In the genomic region with DNA sequence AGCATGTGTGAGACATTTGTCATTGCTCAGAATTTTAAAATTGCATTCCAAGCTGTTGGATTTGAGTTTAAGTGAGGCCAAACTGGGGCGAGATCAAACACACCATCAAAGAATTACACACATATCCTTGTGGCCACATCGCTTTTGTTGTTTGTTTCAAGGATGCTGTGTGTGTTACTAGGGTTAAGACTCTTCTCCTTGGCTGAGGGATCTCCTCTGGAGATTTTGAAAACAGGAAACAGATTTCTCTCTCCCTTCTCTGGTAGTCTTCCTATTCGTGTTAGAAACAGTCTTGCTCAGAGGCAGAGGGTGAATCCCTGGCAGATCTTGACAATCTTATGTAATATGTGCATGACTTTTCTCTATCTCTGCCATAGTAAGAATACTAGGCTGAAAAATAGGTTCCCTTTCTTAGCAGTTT, we compare ENCODE assay signal across 14 cellular contexts.
DNase-seq lines count a peak whose midpoint lies in the region; ATAC-seq, FAIRE-seq and TF ChIP-seq lines count a peak whose summit lies in the region.
"Had no signal": no experiment of that assay in that cellular context is flagged by ENCODE, and none has a peak within 500 bp of the region (broad histone marks: within the 10 kb centered on the region; RNA-seq: fewer than 3 reads in every experiment).

No MANE protein-coding gene starts in this region.

- no peaks in the 10 kb centered on the region for H3K9me3 ChIP-seq in endothelial cell of umbilical vein (replicated peaks; ENCODE audit: control insufficient read depth, insufficient read depth, low read length)

- FAIRE-seq in endothelial cell of umbilical vein (lab: Jason Lieb, UNC), result no peak
- FAIRE-seq: A204.1 had no signal

- H3K4me2 ChIP-seq in endothelial cell of umbilical vein (ENCODE audit: insufficient read depth, low read length), result no peak overlapping the region

- no peaks in the 10 kb centered on the region for H3K27me3 Mint-ChIP-seq in activated CD4-positive, alpha-beta T cell treated with anti-CD3 and anti-CD28 coated beads, Interleukin-2, amount 10 ng/mL, durations not matched to agents 24 days and 14 days
- no peaks in the 10 kb centered on the region for H3K27me3 Mint-ChIP-seq in activated CD4-positive, alpha-beta T cell treated with anti-CD3 and anti-CD28 coated beads for 36 hours
- H3K27me3 Mint-ChIP-seq: stimulated activated naive B cell treated with anti-CD40 and anti-IgM and Interleukin-4, amounts not matched to agents 10 μg/mL and 1 μg/mL and 100 μg/mL, for 72 hours had no signal

- H2AFZ ChIP-seq in endothelial cell of umbilical vein (ENCODE audit: low read depth, low read length), result no peak overlapping the region

- peaks cover 55% of the 10 kb centered on the region for H3K36me3 Mint-ChIP-seq in activated CD4-positive, alpha-beta T cell treated with anti-CD3 and anti-CD28 coated beads, Interleukin-2, amount 10 ng/mL, durations not matched to agents 24 days and 14 days (ENCODE audit: low read depth)
- H3K36me3 Mint-ChIP-seq in activated CD4-positive, alpha-beta T cell treated with anti-CD3 and anti-CD28 coated beads for 36 hours (ENCODE audit: low read depth), result peaks cover 42% of the 10 kb centered on the region

- H3K4me3 ChIP-seq in endothelial cell of umbilical vein (replicated peaks in 1 of 3; ENCODE audit: insufficient read depth in 1 of 3, low read depth in 1 of 3, low read length in 3 of 3), result no peak overlapping the region

- dilution Hi-C loops in endothelial cell of umbilical vein (cut with MboI; ENCODE audit: extremely low pct_ligation_motif_present, low sequenced_read_pairs), result no loop called here

- ATAC-seq in activated CD4-positive, alpha-beta T cell treated with anti-CD3 and anti-CD28 coated beads for 36 hours, result no peak
- ATAC-seq in GM21526 (IDR thresholded peaks at IDR 0.05; ENCODE audit: low FRiP score, unreplicated experiment), result no peak
- ATAC-seq in HG03432 (IDR thresholded peaks at IDR 0.05; ENCODE audit: unreplicated experiment), result no peak
- ATAC-seq: stimulated activated naive B cell treated with anti-CD40 and anti-IgM and Interleukin-4, amounts not matched to agents 10 μg/mL and 1 μg/mL and 100 μg/mL, for 72 hours had no signal

- no peaks in the 10 kb centered on the region for H3K27me3 ChIP-seq in endothelial cell of umbilical vein (ENCODE audit: control insufficient read depth in 2 of 2, insufficient read depth in 2 of 2, low read length in 2 of 2)

- no peak for TF ChIP-seq CTCF in endothelial cell of umbilical vein (IDR thresholded peaks at IDR 0.05; ENCODE audit: extremely low read depth in 1 of 2, insufficient read depth in 1 of 2, low read depth in 1 of 2, low read length in 2 of 2)

- H3K9me3 Mint-ChIP-seq in activated CD4-positive, alpha-beta T cell treated with anti-CD3 and anti-CD28 coated beads, Interleukin-2, amount 10 ng/mL, durations not matched to agents 24 days and 14 days, result no peaks in the 10 kb centered on the region
- H3K9me3 Mint-ChIP-seq in activated CD4-positive, alpha-beta T cell treated with anti-CD3 and anti-CD28 coated beads for 36 hours (ENCODE audit: low read depth), result no peaks in the 10 kb centered on the region
- H3K9me3 Mint-ChIP-seq: neural crest cell; stimulated activated naive B cell treated with anti-CD40 and anti-IgM and Interleukin-4, amounts not matched to agents 10 μg/mL and 1 μg/mL and 100 μg/mL, for 72 hours had no signal

- H3K79me2 ChIP-seq in endothelial cell of umbilical vein (ENCODE audit: control insufficient read depth, insufficient read depth, low read length), result no peaks in the 10 kb centered on the region

- DNase-seq in activated CD4-positive, alpha-beta T cell treated with anti-CD3 and anti-CD28 coated beads, Interleukin-2, amount 10 ng/mL, durations not matched to agents 24 days and 14 days, result peak; percentile 47
- DNase-seq in activated CD4-positive, alpha-beta T cell treated with anti-CD3 and anti-CD28 coated beads for 36 hours, result no peak
- DNase-seq in SW480 (ENCODE audit: low spot score) (peak; percentile 63), endothelial cell of umbilical vein (ENCODE audit: low read depth, low spot score) (peak; percentile 25), pulmonary artery endothelial cell (ENCODE audit: low read depth, low spot score) (peak; percentile 24), DMS153 (lab: John Stamatoyannopoulos, UW) (no peak)
- DNase-seq: effector memory CD4-positive, alpha-beta T cell; NCI-H2081 treated with DMSO at 0.1 percent for 48 hours; stimulated activated naive B cell treated with anti-CD40 and anti-IgM and Interleukin-4, amounts not matched to agents 10 μg/mL and 1 μg/mL and 100 μg/mL, for 72 hours had no signal

- POLR2A ChIA-PET in activated CD4-positive, alpha-beta T cell treated with anti-CD3 and anti-CD28 coated beads for 36 hours (lab: Charles Lee), result no interaction called here
- POLR2A ChIA-PET in endothelial cell of umbilical vein (lab: Charles Lee), result no interaction called here

- peak overlapping the region; percentile 30 for H3K27ac Mint-ChIP-seq in activated CD4-positive, alpha-beta T cell treated with anti-CD3 and anti-CD28 coated beads, Interleukin-2, amount 10 ng/mL, durations not matched to agents 24 days and 14 days
- H3K27ac Mint-ChIP-seq in activated CD4-positive, alpha-beta T cell treated with anti-CD3 and anti-CD28 coated beads for 36 hours, result no peak overlapping the region

- H3K36me3 ChIP-seq in endothelial cell of umbilical vein (ENCODE audit: control insufficient read depth in 2 of 2, extremely low read depth in 1 of 2, insufficient read depth in 2 of 2, low read length in 2 of 2), result peaks cover 9 to 16% of the 10 kb centered on the region in 2 experiments

- no peak overlapping the region for H3K4me3 Mint-ChIP-seq in activated CD4-positive, alpha-beta T cell treated with anti-CD3 and anti-CD28 coated beads, Interleukin-2, amount 10 ng/mL, durations not matched to agents 24 days and 14 days
- no peak overlapping the region for H3K4me3 Mint-ChIP-seq in activated CD4-positive, alpha-beta T cell treated with anti-CD3 and anti-CD28 coated beads for 36 hours
- H3K4me3 Mint-ChIP-seq: neural crest cell; stimulated activated naive B cell treated with anti-CD40 and anti-IgM and Interleukin-4, amounts not matched to agents 10 μg/mL and 1 μg/mL and 100 μg/mL, for 72 hours had no signal

- TF ChIP-seq POLR2A in endothelial cell of umbilical vein (IDR thresholded peaks at IDR 0.05; ENCODE audit: low read depth, low read length), result no peak

- no peak overlapping the region for H3K9ac ChIP-seq in endothelial cell of umbilical vein (replicated peaks; ENCODE audit: extremely low read depth, insufficient read depth, low read length)

- no peak overlapping the region for H3K27ac ChIP-seq in endothelial cell of umbilical vein (ENCODE audit: insufficient read depth, low read depth, low read length)
- H3K27ac ChIP-seq: VCaP had no signal

- no peaks in the 10 kb centered on the region for H4K20me1 ChIP-seq in endothelial cell of umbilical vein (replicated peaks; ENCODE audit: control insufficient read depth, extremely low read depth, insufficient read depth, low read length)

- peaks cover 22% of the 10 kb centered on the region for H3K4me1 Mint-ChIP-seq in activated CD4-positive, alpha-beta T cell treated with anti-CD3 and anti-CD28 coated beads, Interleukin-2, amount 10 ng/mL, durations not matched to agents 24 days and 14 days
- H3K4me1 Mint-ChIP-seq in activated CD4-positive, alpha-beta T cell treated with anti-CD3 and anti-CD28 coated beads for 36 hours, result peaks cover 38% of the 10 kb centered on the region

- CTCF ChIA-PET in activated CD4-positive, alpha-beta T cell treated with anti-CD3 and anti-CD28 coated beads for 36 hours (lab: Charles Lee), result interaction anchor here (0.6 to 1.1 kb wide), 2 partner anchors 11 to 138 kb away, joined by 3 read pairs; no protein-coding TSS in a partner anchor
- CTCF ChIA-PET in endothelial cell of umbilical vein (lab: Charles Lee), result no interaction called here

- H3K4me1 ChIP-seq in endothelial cell of umbilical vein (ENCODE audit: control insufficient read depth, extremely low read depth, insufficient read depth, low read length), result peaks cover 8% of the 10 kb centered on the region

- intact Hi-C loops in activated CD4-positive, alpha-beta T cell treated with anti-CD3 and anti-CD28 coated beads, Interleukin-2, amount 10 ng/mL, durations not matched to agents 24 days and 14 days (cut with micrococcal nuclease), result no loop called here
- intact Hi-C loops in activated CD4-positive, alpha-beta T cell treated with anti-CD3 and anti-CD28 coated beads for 36 hours (cut with DNase I, micrococcal nuclease), result no loop called here
- intact Hi-C loops in endothelial cell of umbilical vein (cut with micrococcal nuclease), result loop anchor here (10.0 kb wide), 1 partner anchor 424 kb away; a partner anchor contains a TSS

- H3K9me1 ChIP-seq in endothelial cell of umbilical vein (replicated peaks; ENCODE audit: control insufficient read depth, extremely low read depth, insufficient read depth, low read length), result no peaks in the 10 kb centered on the region

- BruUV-seq in endothelial cell of umbilical vein (replicated peaks; lab: Mats Ljungman, UMichigan), result no TSS peak

TF ChIP-seq in endothelial cell of umbilical vein, 7 proteins besides CTCF, POLR2A, EP300 and RAD21:
- TF ChIP-seq POLR2AphosphoS5 (IDR thresholded peaks at IDR 0.05; ENCODE audit: insufficient read depth, low read depth, low read length), result no peak

Comparison
In these comparisons a context has a peak if more than half of its experiments do, and no peak if none do; other contexts are left out.
1. DNase-seq: peak in activated CD4-positive, alpha-beta T cell treated with anti-CD3 and anti-CD28 coated beads, Interleukin-2, amount 10 ng/mL, durations not matched to agents 24 days and 14 days (single experiment), SW480 (single experiment), endothelial cell of umbilical vein (single experiment) and pulmonary artery endothelial cell (single experiment); none in activated CD4-positive, alpha-beta T cell treated with anti-CD3 and anti-CD28 coated beads for 36 hours (single experiment) and DMS153 (single experiment).